In genomic region chr1:244447024-244447423, GRCh38 we compare ENCODE assay signal across 17 cellular contexts. TPM values are rescaled to one million over a fixed set of nuclear protein-coding genes. Genes with fewer than 3 reads are reported as not detected.
DNase-seq lines count a peak whose midpoint lies in the region; ATAC-seq, FAIRE-seq and TF ChIP-seq lines count a peak whose summit lies in the region.
"Had no signal": no experiment of that assay in that cellular context is flagged by ENCODE, and none has a peak within 500 bp of the region (broad histone marks: within the 10 kb centered on the region; RNA-seq: fewer than 3 reads in every experiment).

No MANE protein-coding gene starts in this region.

- H2AK5ac ChIP-seq in mesenchymal stem cell (ENCODE audit: low read length, severe bottlenecking), result no peak overlapping the region

- TF ChIP-seq CTCF in A549 (IDR thresholded peaks at IDR 0.05), result no peak
- TF ChIP-seq CTCF in GM23338 (conservative IDR thresholded peaks at IDR 0.05; ENCODE audit: low read depth in 2 of 2), result no peak

- H3K27me3 ChIP-seq in GM23338 (ENCODE audit: insufficient read depth) (no peaks in the 10 kb centered on the region), mesenchymal stem cell (ENCODE audit: control insufficient read depth in 1 of 2, insufficient read depth in 1 of 2, low read length in 2 of 2) (no peaks in the 10 kb centered on the region)

- peak overlapping the region; percentile 23 for H3K4me3 Mint-ChIP-seq in GM23338
- H3K4me3 Mint-ChIP-seq in activated naive CD8-positive, alpha-beta T cell treated with anti-CD3 and anti-CD28 coated beads for 36 hours, result peak overlapping the region; percentile 18
- H3K4me3 Mint-ChIP-seq: activated CD4-positive, alpha-beta memory T cell treated with anti-CD3 and anti-CD28 coated beads, Interleukin-2, amount 10 ng/mL, durations not matched to agents 7 days and 5 days had no signal

- no peaks in the 10 kb centered on the region; the same call in 1 of the 2 replicates for H3K36me3 ChIP-seq in GM23338 (ENCODE audit: insufficient read depth)
- H3K36me3 ChIP-seq in mesenchymal stem cell (ENCODE audit: control insufficient read depth in 1 of 2, insufficient read depth in 2 of 2, low read depth in 1 of 2, low read length in 2 of 2), result peaks cover 2 to 20% of the 10 kb centered on the region in 2 experiments

- H4K20me1 ChIP-seq in GM23338 (replicated peaks; ENCODE audit: insufficient read depth), result 0 out of 2 replicates have a peak, but pooled peaks cover 5% of the 10 kb centered on the region

- no peak for ATAC-seq in A549
- no peak for ATAC-seq in GM23338

- peaks cover 57% of the 10 kb centered on the region for H3K4me1 Mint-ChIP-seq in GM23338
- H3K4me1 Mint-ChIP-seq in activated naive CD8-positive, alpha-beta T cell treated with anti-CD3 and anti-CD28 coated beads for 36 hours, result peaks cover 61% of the 10 kb centered on the region

- H3K79me1 ChIP-seq in mesenchymal stem cell (replicated peaks; ENCODE audit: low read length, poor library complexity, severe bottlenecking), result no peaks in the 10 kb centered on the region

- peaks cover 71% of the 10 kb centered on the region for H3K4me1 ChIP-seq in A549
- H3K4me1 ChIP-seq in GM23338 (ENCODE audit: insufficient read depth), result peaks cover 64% of the 10 kb centered on the region
- peaks cover 5% of the 10 kb centered on the region for H3K4me1 ChIP-seq in mesenchymal stem cell (ENCODE audit: control insufficient read depth, insufficient read depth, low read depth, low read length)

- peaks cover 2% of the 10 kb centered on the region for H3K27me3 Mint-ChIP-seq in GM23338 (ENCODE audit: insufficient read depth, low read depth, poor library complexity)
- no peaks in the 10 kb centered on the region for H3K27me3 Mint-ChIP-seq in activated naive CD8-positive, alpha-beta T cell treated with anti-CD3 and anti-CD28 coated beads for 36 hours
- H3K27me3 Mint-ChIP-seq: activated CD4-positive, alpha-beta memory T cell treated with anti-CD3 and anti-CD28 coated beads, Interleukin-2, amount 10 ng/mL, durations not matched to agents 7 days and 5 days had no signal

- POLR2A ChIA-PET in A549 (lab: Yijun Ruan, JAX), result no interaction called here

- no peak overlapping the region for H2BK5ac ChIP-seq in mesenchymal stem cell (ENCODE audit: low read depth, low read length, poor library complexity, severe bottlenecking)

- H3K4me2 ChIP-seq in A549 (peak overlapping the region; percentile 13; the same call in 1 of the 3 replicates), GM23338 (peak overlapping the region; percentile 88), mesenchymal stem cell (ENCODE audit: low read length, poor library complexity, severe bottlenecking) (no peak overlapping the region)

- H3K9me3 ChIP-seq in A549, result no peaks in the 10 kb centered on the region
- H3K9me3 ChIP-seq in mesenchymal stem cell (ENCODE audit: control insufficient read depth, low read length), result no peaks in the 10 kb centered on the region

- no peak overlapping the region for H2AFZ ChIP-seq in GM23338
- H2AFZ ChIP-seq in mesenchymal stem cell (ENCODE audit: low read depth, low read length), result no peak overlapping the region

- H4K8ac ChIP-seq in mesenchymal stem cell (ENCODE audit: low read length), result no peak overlapping the region

- no peaks in the 10 kb centered on the region for H3K9me2 ChIP-seq in GM23338 (ENCODE audit: insufficient read depth)

- H3F3A ChIP-seq in GM23338 (replicated peaks; ENCODE audit: low read depth), result no peaks in the 10 kb centered on the region

- H3K27ac Mint-ChIP-seq in GM23338, result peak overlapping the region; percentile 29
- H3K27ac Mint-ChIP-seq in activated naive CD8-positive, alpha-beta T cell treated with anti-CD3 and anti-CD28 coated beads for 36 hours, result peak overlapping the region; percentile 6
- H3K27ac Mint-ChIP-seq: activated CD4-positive, alpha-beta memory T cell treated with anti-CD3 and anti-CD28 coated beads, Interleukin-2, amount 10 ng/mL, durations not matched to agents 7 days and 5 days had no signal

- H3K14ac ChIP-seq in mesenchymal stem cell (ENCODE audit: low read length in 2 of 2), result no peak overlapping the region

- no peak for TF ChIP-seq RAD21 in A549 (conservative IDR thresholded peaks at IDR 0.05 in 1 of 2, IDR thresholded peaks at IDR 0.05 in 1 of 2)

- H2BK120ac ChIP-seq in mesenchymal stem cell (ENCODE audit: low read depth, low read length), result no peak overlapping the region

- no peak overlapping the region for H3K23ac ChIP-seq in mesenchymal stem cell (ENCODE audit: low read length in 2 of 2)

- H3K4me3 ChIP-seq in A549 (no peak overlapping the region), GM23338 (peak overlapping the region; percentile 77; the same call in 1 of the 2 replicates), mesenchymal stem cell (ENCODE audit: insufficient read depth in 1 of 2, low read depth in 1 of 2, low read length in 2 of 2) (no peak overlapping the region)
- H3K4me3 ChIP-seq: SK-N-MC had no signal

- DNase-seq in A549 (ENCODE audit: low read depth in 1 of 2, low spot score in 1 of 2) (no peak), GM23338 (ENCODE audit: low spot score) (no peak), mesenchymal stem cell (no peak), AG20443 (ENCODE audit: low spot score) (no peak), NCI-H82 (lab: John Stamatoyannopoulos, UW) (no peak), GM03348 (ENCODE audit: low spot score) (no peak), G401 (ENCODE audit: low spot score) (no peak)
- no peak for DNase-seq in activated naive CD8-positive, alpha-beta T cell treated with anti-CD3 and anti-CD28 coated beads for 36 hours
- DNase-seq: activated CD4-positive, alpha-beta memory T cell treated with anti-CD3 and anti-CD28 coated beads, Interleukin-2, amount 10 ng/mL, durations not matched to agents 7 days and 5 days; activated effector memory CD4-positive, alpha-beta T cell treated with anti-CD3 and anti-CD28 coated beads, Interleukin-2, amount 50 U/mL, for 16 hours; islet precursor cell; mesendoderm; MM.1S; NCI-H526 treated with DMSO at 0.1 percent for 48 hours; occipital lobe; stimulated activated CD4-positive, alpha-beta T cell treated with anti-CD3 and anti-CD28 coated beads, Interleukin-2, amount 100 ng/mL, for 48 hours had no signal

- in situ Hi-C loops in G401 (cut with HindIII; ENCODE audit: low sequenced_read_pairs), result no loop called here

- no peak overlapping the region for H3K27ac ChIP-seq in A549
- H3K27ac ChIP-seq in GM23338 (ENCODE audit: low read depth), result peak overlapping the region; percentile 33
- peak overlapping the region; percentile 23 for H3K27ac ChIP-seq in mesenchymal stem cell (ENCODE audit: low read length, poor library complexity, severe bottlenecking)

- H4K91ac ChIP-seq in mesenchymal stem cell (ENCODE audit: low read length), result no peak overlapping the region

- FAIRE-seq in A549 (lab: Jason Lieb, UNC), result no peak

- TF ChIP-seq POLR2A in A549 (IDR thresholded peaks at IDR 0.05; ENCODE audit: low read length), result no peak

- H2BK15ac ChIP-seq in mesenchymal stem cell (ENCODE audit: low read depth, poor library complexity, severe bottlenecking), result no peak overlapping the region

- WGBS in A549 (ENCODE audit: missing lambda C conversion rate), result 47% methylated on average over 1 of the region's 1 CpG
- no CpG with 5 or more reads among the region's 1 CpG for WGBS in mesenchymal stem cell

- CTCF ChIA-PET in A549 (lab: Yijun Ruan, JAX), result no interaction called here

- no peak overlapping the region for H2BK12ac ChIP-seq in mesenchymal stem cell (ENCODE audit: low read length in 2 of 2)

- no peak overlapping the region for H3K18ac ChIP-seq in mesenchymal stem cell (ENCODE audit: low read depth in 1 of 2, low read length in 2 of 2)

- H3K36me3 Mint-ChIP-seq in GM23338 (ENCODE audit: low read depth), result peaks cover 14% of the 10 kb centered on the region
- H3K36me3 Mint-ChIP-seq in activated naive CD8-positive, alpha-beta T cell treated with anti-CD3 and anti-CD28 coated beads for 36 hours, result peaks cover 50% of the 10 kb centered on the region

- H3K9ac ChIP-seq in mesenchymal stem cell (ENCODE audit: low read length), result no peak overlapping the region

- H3K4ac ChIP-seq in mesenchymal stem cell (ENCODE audit: low read depth in 1 of 2, low read length in 2 of 2), result no peak overlapping the region

- H3K9me3 Mint-ChIP-seq in GM23338, result no peaks in the 10 kb centered on the region
- H3K9me3 Mint-ChIP-seq in activated naive CD8-positive, alpha-beta T cell treated with anti-CD3 and anti-CD28 coated beads for 36 hours, result no peaks in the 10 kb centered on the region
- H3K9me3 Mint-ChIP-seq: activated CD4-positive, alpha-beta memory T cell treated with anti-CD3 and anti-CD28 coated beads, Interleukin-2, amount 10 ng/mL, durations not matched to agents 7 days and 5 days had no signal

- peaks cover 90% of the 10 kb centered on the region for H3K79me2 ChIP-seq in GM23338 (replicated peaks; ENCODE audit: insufficient read depth)

- TF ChIP-seq EP300 in A549 (IDR thresholded peaks at IDR 0.05), result no peak

TF ChIP-seq in A549, 52 proteins besides CTCF, POLR2A, EP300 and RAD21 (continues in another document):
- no peak for TF ChIP-seq ZC3H11A (IDR thresholded peaks at IDR 0.05)

TF ChIP-seq in GM23338, 12 proteins besides CTCF, POLR2A, EP300 and RAD21 (continues in another document):
- no peak for TF ChIP-seq ZNF331 (CRISPR knock-in tag; IDR thresholded peaks at IDR 0.05; ENCODE audit: low read depth)

RNA-seq across cellular contexts. Expression of gene ADSS2, which starts 4.7 kb away (rescaled TPM):
- 43.9 and 74.3 TPM in 2 replicates for polyA plus RNA-seq in A549 (2011; rRNA removed)
- polyA plus RNA-seq in A549 (2012; cell fraction: cytosol; rRNA removed), result 21.9 and 22.1 TPM in 2 replicates
- polyA plus RNA-seq in A549 (2012; cell fraction: nucleus; rRNA removed), result 11.3 and 12.2 TPM in 2 replicates
- polyA plus RNA-seq in A549 (2017; fragmentation: RNase III; extraction: RNeasy Plus Mini Kit Qiagen cat#74134 plus additional on column Dnase treatment), result 42.4 to 46.1 TPM (median 45.2 TPM) in 3 replicates
- 10.6 and 11.0 TPM in 2 replicates for polyA minus RNA-seq in A549 (2011; rRNA and poly(A)+ RNA removed)
- 93.9 and 101 TPM in 2 replicates for total RNA-seq in GM23338 (2014; rRNA removed; shearing (Covaris generic))
- polyA plus RNA-seq in GM23338 (2016; fragmentation: Nextera tagmentation; extraction: Ambion mirVana), result 53.1 and 55.1 TPM in 2 replicates
- 10 to 100 TPM; 66.1 to 67.8 TPM for total RNA-seq in activated naive CD8-positive, alpha-beta T cell treated with anti-CD3 and anti-CD28 coated beads for 36 hours
- polyA plus RNA-seq in mesenchymal stem cell (2013, experiment 1 of 2), result 28.0 TPM
- 29.9 TPM for polyA plus RNA-seq in mesenchymal stem cell (2013, experiment 2 of 2)
- 37.2 and 52.0 TPM in 2 replicates for total RNA-seq in G401 (2014; rRNA removed; shearing (Covaris generic))

RNA-seq across cellular contexts. Expression of gene CATSPERE, which starts 14.0 kb away (rescaled TPM):
- polyA plus RNA-seq in A549 (2011; rRNA removed) (0.43 and 0.63 TPM in 2 replicates), A549 (2017; fragmentation: RNase III; extraction: RNeasy Plus Mini Kit Qiagen cat#74134 plus additional on column Dnase treatment) (0.22 to 0.33 TPM (median 0.25 TPM) in 3 replicates), GM23338 (2016; fragmentation: Nextera tagmentation; extraction: Ambion mirVana) (0.70 TPM in 1 of 2 replicates, not detected in the other)
- polyA plus RNA-seq in A549 (2012; cell fraction: cytosol; rRNA removed), result 0.03 and 0.04 TPM in 2 replicates
- 0.07 and 0.12 TPM in 2 replicates for polyA plus RNA-seq in A549 (2012; cell fraction: nucleus; rRNA removed)
- 0.49 and 1.2 TPM in 2 replicates for polyA minus RNA-seq in A549 (2011; rRNA and poly(A)+ RNA removed)
- not detected in 2 replicates for total RNA-seq in GM23338 (2014; rRNA removed; shearing (Covaris generic))
- total RNA-seq in activated naive CD8-positive, alpha-beta T cell treated with anti-CD3 and anti-CD28 coated beads for 36 hours, result under 1 TPM; 0.38 to 0.45 TPM
- polyA plus RNA-seq in mesenchymal stem cell (2013, experiment 1 of 2), result 0.14 TPM
- polyA plus RNA-seq in mesenchymal stem cell (2013, experiment 2 of 2), result 0.14 TPM
- total RNA-seq in G401 (2014; rRNA removed; shearing (Covaris generic)), result not detected in 2 replicates

Comparison
In these comparisons a context has a peak if more than half of its experiments do, and no peak if none do; other contexts are left out.
1. H3K27ac ChIP-seq: peak in GM23338 (single experiment) and mesenchymal stem cell (single experiment); none in A549 (0 of 2).